In genomic region chr11:47259178-47259977, GRCh38 we compare ENCODE assay signal across 6 cellular contexts. TPM values are rescaled to one million over a fixed set of nuclear protein-coding genes. Genes with fewer than 3 reads are reported as not detected.
DNase-seq lines count a peak whose midpoint lies in the region; ATAC-seq and TF ChIP-seq lines count a peak whose summit lies in the region.

No MANE protein-coding gene starts in this region.

- H3K27me3 ChIP-seq in DOHH2 (ENCODE audit: control insufficient read depth, low read length) (no peaks in the 10 kb centered on the region), MM.1S (replicated peaks; ENCODE audit: insufficient read depth, low read length) (no peaks in the 10 kb centered on the region)
- no peaks in the 10 kb centered on the region for H3K27me3 ChIP-seq in naive thymus-derived CD4-positive, alpha-beta T cell (ENCODE audit: control insufficient read depth in 2 of 2, insufficient read depth in 2 of 2, low read length in 2 of 2)

- H3K9ac ChIP-seq in MM.1S (ENCODE audit: low read length) = no peak overlapping the region

- no peaks in the 10 kb centered on the region for H3K27me3 Mint-ChIP-seq in naive thymus-derived CD4-positive, alpha-beta T cell

- no peaks in the 10 kb centered on the region for H3K36me3 ChIP-seq in DOHH2 (ENCODE audit: control insufficient read depth, low read length)
- no peaks in the 10 kb centered on the region for H3K36me3 ChIP-seq in MM.1S (replicated peaks; ENCODE audit: insufficient read depth, low read length)
- H3K36me3 ChIP-seq in naive thymus-derived CD4-positive, alpha-beta T cell (ENCODE audit: control insufficient read depth in 2 of 3, insufficient read depth in 3 of 3, low read length in 3 of 3) = no peaks in the 10 kb centered on the region

- H4K20me1 ChIP-seq in DOHH2 (ENCODE audit: control insufficient read depth, insufficient read depth, low read depth, low read length) (no peaks in the 10 kb centered on the region), MM.1S (ENCODE audit: insufficient read depth, low read length) (no peaks in the 10 kb centered on the region)

- H3F3A ChIP-seq in DOHH2 (ENCODE audit: control insufficient read depth, insufficient read depth) (no peaks in the 10 kb centered on the region; the same call in 1 of the 2 replicates), MM.1S (ENCODE audit: insufficient read depth, low read length) (no peaks in the 10 kb centered on the region)

- no peaks in the 10 kb centered on the region for H3K9me3 ChIP-seq in DOHH2 (ENCODE audit: control insufficient read depth, insufficient read depth, low read length)
- no peaks in the 10 kb centered on the region for H3K9me3 ChIP-seq in MM.1S (replicated peaks; ENCODE audit: insufficient read depth, low read length)
- no peaks in the 10 kb centered on the region for H3K9me3 ChIP-seq in naive thymus-derived CD4-positive, alpha-beta T cell (ENCODE audit: control insufficient read depth in 2 of 3, low read length in 3 of 3)

- no peak overlapping the region for H3K4me2 ChIP-seq in DOHH2 (ENCODE audit: low read length)
- no peak overlapping the region for H3K4me2 ChIP-seq in MM.1S (ENCODE audit: low read depth, low read length)

- POLR2A ChIA-PET in naive thymus-derived CD4-positive, alpha-beta T cell (lab: Charles Lee) = interaction anchor here (0.6 to 2.8 kb wide), 9 partner anchors 9 to 506 kb away, joined by 3 to 20 read pairs (median 9); partner anchors contain the start of genes ACP2 and DDB2

- H3K4me1 ChIP-seq in DOHH2 (ENCODE audit: control insufficient read depth, low read length) (0 out of 2 replicates have a peak, but pooled peaks cover 6% of the 10 kb centered on the region), MM.1S (ENCODE audit: low read length) (no peaks in the 10 kb centered on the region)
- peaks cover 0 to 11% of the 10 kb centered on the region in 2 donors for H3K4me1 ChIP-seq in naive thymus-derived CD4-positive, alpha-beta T cell (ENCODE audit: control insufficient read depth in 2 of 2, insufficient read depth in 2 of 2, low read length in 2 of 2)

- peak; percentile 80 for ATAC-seq in naive thymus-derived CD4-positive, alpha-beta T cell

- intact Hi-C loops in naive thymus-derived CD4-positive, alpha-beta T cell (cut with micrococcal nuclease) = loop anchor here (1.0 kb wide), 3 partner anchors 10 to 82 kb away; partner anchors contain the start of gene ACP2 (in 1 of the 2)

- no peaks in the 10 kb centered on the region for H3K79me2 ChIP-seq in DOHH2 (ENCODE audit: control insufficient read depth, low read length)
- H3K79me2 ChIP-seq in MM.1S (ENCODE audit: low read length) = no peaks in the 10 kb centered on the region

- no peak overlapping the region; the same call in 1 of the 2 replicates for H2AFZ ChIP-seq in MM.1S (ENCODE audit: low read length)

- peaks cover 11 to 28% (median 18%) of the 10 kb centered on the region in 7 donors for H3K4me1 Mint-ChIP-seq in naive thymus-derived CD4-positive, alpha-beta T cell

- DNase-seq in MM.1S (peak; percentile 23), astrocyte of the cerebellum (ENCODE audit: low read depth) (no peak), mesenteric fat pad (ENCODE audit: low spot score) (no peak), DMS79 treated with DMSO at 0.1 percent for 48 hours (lab: John Stamatoyannopoulos, UW) (no peak)
- DNase-seq in naive thymus-derived CD4-positive, alpha-beta T cell = peak in 5 of 9 donors; percentile 23 to 42 (median 29)

- no peaks in the 10 kb centered on the region for H3K9me3 Mint-ChIP-seq in naive thymus-derived CD4-positive, alpha-beta T cell

- peak overlapping the region in 1 of 9 donors; percentile 76 for H3K27ac Mint-ChIP-seq in naive thymus-derived CD4-positive, alpha-beta T cell

- in situ Hi-C loops in astrocyte of the cerebellum (cut with HindIII; ENCODE audit: low sequenced_read_pairs) = no loop called here

- no peaks in the 10 kb centered on the region for H3K36me3 Mint-ChIP-seq in naive thymus-derived CD4-positive, alpha-beta T cell

- no peak overlapping the region for H3K4me3 Mint-ChIP-seq in naive thymus-derived CD4-positive, alpha-beta T cell

- no peak overlapping the region for H3K27ac ChIP-seq in DOHH2 (ENCODE audit: low read depth, low read length)
- no peak overlapping the region for H3K27ac ChIP-seq in MM.1S (ENCODE audit: low read length)
- no peak overlapping the region for H3K27ac ChIP-seq in naive thymus-derived CD4-positive, alpha-beta T cell (ENCODE audit: low read depth, low read length)

- no peaks in the 10 kb centered on the region for H3K9me2 ChIP-seq in DOHH2 (replicated peaks; ENCODE audit: control insufficient read depth, low read length)
- no peaks in the 10 kb centered on the region for H3K9me2 ChIP-seq in MM.1S (replicated peaks; ENCODE audit: insufficient read depth, low read length)

- no peak overlapping the region for H3K4me3 ChIP-seq in DOHH2 (ENCODE audit: low read length)
- H3K4me3 ChIP-seq in MM.1S (ENCODE audit: low read length) = no peak overlapping the region
- H3K4me3 ChIP-seq in astrocyte of the cerebellum (ENCODE audit: low read depth, low read length) = no peak overlapping the region
- H3K4me3 ChIP-seq in naive thymus-derived CD4-positive, alpha-beta T cell (ENCODE audit: low read length) = no peak overlapping the region

- TF ChIP-seq CTCF in DOHH2 (IDR thresholded peaks at IDR 0.05; ENCODE audit: low read depth, low read length, poor library complexity, severe bottlenecking) = peak; percentile 79
- TF ChIP-seq CTCF in MM.1S (IDR thresholded peaks at IDR 0.05; ENCODE audit: low read length) = peak; percentile 50
- peak; percentile 77 for TF ChIP-seq CTCF in astrocyte of the cerebellum (IDR thresholded peaks at IDR 0.05; ENCODE audit: low read depth, low read length, missing control alignments)

- CTCF ChIA-PET in naive thymus-derived CD4-positive, alpha-beta T cell (lab: Charles Lee) = interaction anchor here (0.6 to 2.0 kb wide), 11 partner anchors 9 to 804 kb away, joined by 3 to 15 read pairs (median 4); partner anchors contain the start of genes ACP2 and DDB2

RNA-seq across cellular contexts. Expression of gene NR1H3, which starts 1.6 kb away (rescaled TPM):
- total RNA-seq in naive thymus-derived CD4-positive, alpha-beta T cell = 10 to 100 TPM in 3 of 5 experiments, 1 to 10 TPM in 2; 3.7 to 19.4 (median 10.6) TPM
- 1 to 10 TPM; 5.2 to 8.3 TPM for polyA plus RNA-seq in naive thymus-derived CD4-positive, alpha-beta T cell
- total RNA-seq in mesenteric fat pad = 73.2 TPM

RNA-seq across cellular contexts. Expression of gene MADD, which starts 10.6 kb away (rescaled TPM):
- total RNA-seq in naive thymus-derived CD4-positive, alpha-beta T cell = 100 to 1,000 TPM in 4 of 5 experiments, 10 to 100 TPM in 1; 99.9 to 150 (median 128) TPM
- polyA plus RNA-seq in naive thymus-derived CD4-positive, alpha-beta T cell = 10 to 100 TPM; 18.7 to 37.3 TPM
- 35.7 TPM for total RNA-seq in mesenteric fat pad

RNA-seq across cellular contexts. Expression of gene ACP2, which starts 10.8 kb away (rescaled TPM):
- 10 to 100 TPM; 17.6 to 38.1 (median 24.3) TPM for total RNA-seq in naive thymus-derived CD4-positive, alpha-beta T cell
- 10 to 100 TPM in 1 of 2 donors, 1 to 10 TPM in 1; 7.1 to 17.7 TPM for polyA plus RNA-seq in naive thymus-derived CD4-positive, alpha-beta T cell
- 38.2 TPM for total RNA-seq in mesenteric fat pad

RNA-seq across cellular contexts. Expression of gene DDB2, which starts 44.6 kb away (rescaled TPM):
- total RNA-seq in naive thymus-derived CD4-positive, alpha-beta T cell = 100 to 1,000 TPM in 2 of 5 experiments, 10 to 100 TPM in 3; 65.4 to 135 (median 93.4) TPM
- 10 to 100 TPM; 32.9 to 35.4 TPM for polyA plus RNA-seq in naive thymus-derived CD4-positive, alpha-beta T cell
- total RNA-seq in mesenteric fat pad = 21.0 TPM

Comparison
In these comparisons a context has a peak if more than half of its experiments do, and no peak if none do; other contexts are left out.
1. DNase-seq: peak in MM.1S (single experiment) and naive thymus-derived CD4-positive, alpha-beta T cell (5 of 9); none in astrocyte of the cerebellum (single experiment), mesenteric fat pad (single experiment) and DMS79 treated with DMSO at 0.1 percent for 48 hours (single experiment).
2. Peak in every context shown above with its lines, with median percentiles within 50 percentile points of each other: CTCF ChIP-seq.